In genomic region chr21:29072873-29073221, GRCh38 we compare ENCODE assay signal across 8 cellular contexts. TPM values are rescaled to one million over a fixed set of nuclear protein-coding genes. Genes with fewer than 3 reads are reported as not detected.
A peak's percentile ranks its signal among the peaks of the same experiment; 100 is the strongest.
DNase-seq lines count a peak whose midpoint lies in the region; ATAC-seq and TF ChIP-seq lines count a peak whose summit lies in the region.

No MANE protein-coding gene starts in this region.

- peaks cover 60% of the 10 kb centered on the region for H3K79me2 ChIP-seq in DOHH2 (ENCODE audit: control insufficient read depth, low read length)

- peaks cover 13% of the 10 kb centered on the region for H3F3A ChIP-seq in DOHH2 (ENCODE audit: control insufficient read depth, insufficient read depth)

- peaks cover 27% of the 10 kb centered on the region for H4K20me1 ChIP-seq in DOHH2 (ENCODE audit: control insufficient read depth, insufficient read depth, low read depth, low read length)

- H3K4me1 Mint-ChIP-seq in stimulated activated memory B cell treated with anti-CD40 and anti-IgM and Interleukin-4, amounts not matched to agents 10 μg/mL and 1 μg/mL and 100 μg/mL, for 72 hours = peaks cover 27% of the 10 kb centered on the region

- peak; percentile 4 for ATAC-seq in HG03066 (IDR thresholded peaks at IDR 0.05; ENCODE audit: low read depth, unreplicated experiment)
- ATAC-seq in activated naive CD4-positive, alpha-beta T cell treated with anti-CD3 and anti-CD28 coated beads, Interleukin-2, amount 50 U/mL, for 72 hours = peak in 1 of 2 donors; percentile 1
- ATAC-seq in stimulated activated memory B cell treated with anti-CD40 and anti-IgM and Interleukin-4, amounts not matched to agents 10 μg/mL and 1 μg/mL and 100 μg/mL, for 72 hours = no peak
- ATAC-seq in HG03520 (IDR thresholded peaks at IDR 0.05; ENCODE audit: unreplicated experiment) = no peak
- ATAC-seq in GM19452 (IDR thresholded peaks at IDR 0.05; ENCODE audit: unreplicated experiment) = no peak

- H3K4me3 Mint-ChIP-seq in stimulated activated memory B cell treated with anti-CD40 and anti-IgM and Interleukin-4, amounts not matched to agents 10 μg/mL and 1 μg/mL and 100 μg/mL, for 72 hours = peak overlapping the region; percentile 96

- no CpG with 5 or more reads among the region's 13 CpGs for WGBS in iPS DF 6.9 (ENCODE audit: insufficient coverage, insufficient read length)

- peak overlapping the region; percentile 93 for H3K4me3 ChIP-seq in DOHH2 (ENCODE audit: low read length)
- peak overlapping the region; percentile 79 for H3K4me3 ChIP-seq in iPS DF 6.9 (ENCODE audit: low read length)

- H3K9me2 ChIP-seq in DOHH2 (replicated peaks; ENCODE audit: control insufficient read depth, low read length) = no peaks in the 10 kb centered on the region

- H3K36me3 ChIP-seq in DOHH2 (ENCODE audit: control insufficient read depth, low read length) (peaks cover 55% of the 10 kb centered on the region), iPS DF 6.9 (ENCODE audit: control insufficient read depth, insufficient read depth, low read length) (no peaks in the 10 kb centered on the region)

- peak overlapping the region; percentile 100 for H3K27ac Mint-ChIP-seq in activated naive CD4-positive, alpha-beta T cell treated with anti-CD3 and anti-CD28 coated beads, Interleukin-2, amount 50 U/mL, for 72 hours
- peak overlapping the region; percentile 96 for H3K27ac Mint-ChIP-seq in stimulated activated memory B cell treated with anti-CD40 and anti-IgM and Interleukin-4, amounts not matched to agents 10 μg/mL and 1 μg/mL and 100 μg/mL, for 72 hours

- H3K4me1 ChIP-seq in DOHH2 (ENCODE audit: control insufficient read depth, low read length) (peaks cover 39% of the 10 kb centered on the region), iPS DF 6.9 (ENCODE audit: control insufficient read depth, insufficient read depth, low read length) (no peaks in the 10 kb centered on the region)

- peaks cover 11% of the 10 kb centered on the region; the same call in 1 of the 2 replicates for H3K9me3 ChIP-seq in DOHH2 (ENCODE audit: control insufficient read depth, insufficient read depth, low read length)
- H3K9me3 ChIP-seq in iPS DF 6.9 (ENCODE audit: control insufficient read depth, insufficient read depth, low read length) = no peaks in the 10 kb centered on the region

- peak overlapping the region; percentile 72 for H3K27ac ChIP-seq in DOHH2 (ENCODE audit: low read depth, low read length)
- no peak overlapping the region for H3K27ac ChIP-seq in iPS DF 6.9 (ENCODE audit: low read length)

- H3K36me3 Mint-ChIP-seq in activated naive CD4-positive, alpha-beta T cell treated with anti-CD3 and anti-CD28 coated beads, Interleukin-2, amount 50 U/mL, for 72 hours = peaks cover 20 to 22% of the 10 kb centered on the region in 2 donors
- H3K36me3 Mint-ChIP-seq in stimulated activated memory B cell treated with anti-CD40 and anti-IgM and Interleukin-4, amounts not matched to agents 10 μg/mL and 1 μg/mL and 100 μg/mL, for 72 hours = peaks cover 15% of the 10 kb centered on the region

- H3K27me3 Mint-ChIP-seq in stimulated activated memory B cell treated with anti-CD40 and anti-IgM and Interleukin-4, amounts not matched to agents 10 μg/mL and 1 μg/mL and 100 μg/mL, for 72 hours = no peaks in the 10 kb centered on the region

- peak overlapping the region; percentile 74 for H3K4me2 ChIP-seq in DOHH2 (ENCODE audit: low read length)

- no peaks in the 10 kb centered on the region for H3K27me3 ChIP-seq in DOHH2 (ENCODE audit: control insufficient read depth, low read length)
- H3K27me3 ChIP-seq in iPS DF 6.9 (ENCODE audit: control insufficient read depth, insufficient read depth, low read length) = no peaks in the 10 kb centered on the region

- no peak for TF ChIP-seq CTCF in DOHH2 (IDR thresholded peaks at IDR 0.05; ENCODE audit: low read depth, low read length, poor library complexity, severe bottlenecking)

- DNase-seq in activated naive CD4-positive, alpha-beta T cell treated with anti-CD3 and anti-CD28 coated beads, Interleukin-2, amount 50 U/mL, for 72 hours (ENCODE audit: low spot score in 2 of 2) = no peak
- DNase-seq in iPS DF 6.9 (ENCODE audit: low read depth, low spot score) (no peak), putamen (ENCODE audit: low spot score) (no peak)

- no peaks in the 10 kb centered on the region for H3K9me3 Mint-ChIP-seq in activated naive CD4-positive, alpha-beta T cell treated with anti-CD3 and anti-CD28 coated beads, Interleukin-2, amount 50 U/mL, for 72 hours
- peaks cover 4% of the 10 kb centered on the region for H3K9me3 Mint-ChIP-seq in stimulated activated memory B cell treated with anti-CD40 and anti-IgM and Interleukin-4, amounts not matched to agents 10 μg/mL and 1 μg/mL and 100 μg/mL, for 72 hours

RNA-seq across cellular contexts. Expression of gene CCT8, which starts 0.6 kb away (rescaled TPM):
- 100 to 1,000 TPM; 408 to 420 TPM for total RNA-seq in activated naive CD4-positive, alpha-beta T cell treated with anti-CD3 and anti-CD28 coated beads, Interleukin-2, amount 50 U/mL, for 72 hours

RNA-seq across cellular contexts. Expression of gene USP16, which starts 48.4 kb away (rescaled TPM):
- total RNA-seq in activated naive CD4-positive, alpha-beta T cell treated with anti-CD3 and anti-CD28 coated beads, Interleukin-2, amount 50 U/mL, for 72 hours = 10 to 100 TPM; 38.4 to 46.6 TPM

RNA-seq across cellular contexts. Expression of gene RWDD2B, which starts 53.7 kb away (rescaled TPM):
- total RNA-seq in activated naive CD4-positive, alpha-beta T cell treated with anti-CD3 and anti-CD28 coated beads, Interleukin-2, amount 50 U/mL, for 72 hours = 10 to 100 TPM in 1 of 2 donors, 1 to 10 TPM in 1; 4.6 to 13.9 TPM

RNA-seq across cellular contexts. Expression of gene MAP3K7CL, which starts 57.6 kb away (rescaled TPM):
- 1 to 10 TPM; 5.4 to 8.6 TPM for total RNA-seq in activated naive CD4-positive, alpha-beta T cell treated with anti-CD3 and anti-CD28 coated beads, Interleukin-2, amount 50 U/mL, for 72 hours
